25 cellular contexts compared by ENCODE assay signal in genomic region chr4:54541426-54542118, GRCh38.
DNase-seq lines count a peak whose midpoint lies in the region; ATAC-seq and TF ChIP-seq lines count a peak whose summit lies in the region.
"Had no signal": no experiment of that assay in that cellular context is flagged by ENCODE, and none has a peak within 500 bp of the region (broad histone marks: within the 10 kb centered on the region; RNA-seq: fewer than 3 reads in every experiment).

No MANE protein-coding gene starts in this region.

- no peak for TF ChIP-seq EP300 in gastroesophageal sphincter (IDR thresholded peaks at IDR 0.05)

- dilution Hi-C loops in IMR-90 (cut with HindIII; ENCODE audit: low sequenced_read_pairs, unreplicated experiment): no loop called here

- no peak overlapping the region; the same call in 1 of the 2 replicates for H3K9ac ChIP-seq in IMR-90 (ENCODE audit: low read depth, low read length)

- 40% methylated on average over 2 of the region's 10 CpGs; no CpG with 5 or more reads in 1 of the 2 experiments for WGBS in IMR-90 (ENCODE audit: extremely low coverage in 2 of 2, insufficient read length in 1 of 2), 2 experiments
- 49 to 53% methylated on average over 4 to 5 of the region's 10 CpGs for WGBS in mesodermal cell (ENCODE audit: insufficient coverage in 2 of 2), 2 experiments
- WGBS in gastroesophageal sphincter (ENCODE audit: low coverage in 1 of 2), 2 donors: 70 to 86% methylated on average over 4 to 9 of the region's 10 CpGs

- peak overlapping the region; percentile 26 for H3K4me2 ChIP-seq in IMR-90 (ENCODE audit: low read depth, low read length)
- H3K4me2 ChIP-seq: A549 had no signal

- no peak overlapping the region for H4K5ac ChIP-seq in IMR-90 (ENCODE audit: low read depth, low read length)

- peak overlapping the region; percentile 50 for H3K23ac ChIP-seq in IMR-90 (ENCODE audit: low read depth, low read length)

- peak overlapping the region; percentile 83 for H2BK120ac ChIP-seq in IMR-90 (ENCODE audit: low read depth, low read length)

- H3K27ac ChIP-seq in IMR-90 (ENCODE audit: insufficient read depth, low read length): peak overlapping the region; percentile 59; the same call in 1 of the 2 replicates
- H3K27ac ChIP-seq in mesodermal cell (ENCODE audit: low read depth, low read length, severe bottlenecking): peak overlapping the region; percentile 65
- H3K27ac ChIP-seq in gastroesophageal sphincter: no peak overlapping the region
- H3K27ac ChIP-seq: A549, neutrophil, WERI-Rb-1 had no signal

- H2BK15ac ChIP-seq in IMR-90 (ENCODE audit: low read depth, low read length): peak overlapping the region; percentile 15; the same call in 2 of the 3 replicates

- peak overlapping the region; percentile 52 for H2BK5ac ChIP-seq in IMR-90 (ENCODE audit: low read depth, low read length, poor library complexity, severe bottlenecking)

- H3K79me1 ChIP-seq in IMR-90 (ENCODE audit: low read depth in 1 of 2, low read length in 2 of 2): no peaks in the 10 kb centered on the region

- ATAC-seq in IMR-90 (ENCODE audit: low read depth): peak; percentile 20
- no peak for ATAC-seq in HG03045 (IDR thresholded peaks at IDR 0.05; ENCODE audit: unreplicated experiment)
- no peak for ATAC-seq in gastroesophageal sphincter
- ATAC-seq: A549; effector memory CD8-positive, alpha-beta T cell; GM12878; left ventricle myocardium superior; PC-3 had no signal

- peak overlapping the region in 1 of 2 experiments; percentile 72; a peak in 3 of 4 replicates for H4K8ac ChIP-seq in IMR-90 (ENCODE audit: low read depth in 2 of 2, low read length in 2 of 2)

- H3K9me3 ChIP-seq in IMR-90 (ENCODE audit: control insufficient read depth, insufficient read depth, low read length) (no peaks in the 10 kb centered on the region), mesodermal cell (ENCODE audit: control insufficient read depth, low read length) (no peaks in the 10 kb centered on the region), gastroesophageal sphincter (no peaks in the 10 kb centered on the region)
- H3K9me3 ChIP-seq: A549, neutrophil had no signal

- peak overlapping the region; percentile 24; the same call in 1 of the 2 replicates for H3K56ac ChIP-seq in IMR-90 (ENCODE audit: extremely low read depth, insufficient read depth, low read length)

- H3K14ac ChIP-seq in IMR-90 (replicated peaks; ENCODE audit: low read depth, low read length): peak overlapping the region; percentile 54

- peak overlapping the region; percentile 46 for H2AFZ ChIP-seq in IMR-90 (replicated peaks; ENCODE audit: low read length, poor library complexity)

- H3K9me1 ChIP-seq in IMR-90 (ENCODE audit: insufficient read depth, low read length): peaks cover 6% of the 10 kb centered on the region

- no TSS peak for BruUV-seq in IMR-90 (replicated peaks; lab: Mats Ljungman, UMichigan)

- POLR2A ChIA-PET in AG04449 (lab: Yijun Ruan, JAX) (interaction anchor here (0.8 to 2.9 kb wide), 3 partner anchors 27 to 119 kb away, joined by 4 to 12 read pairs (median 4); no protein-coding TSS in a partner anchor), IMR-90 (lab: Charles Lee; ENCODE audit: unreplicated experiment) (no interaction called here)

- H2AK5ac ChIP-seq in IMR-90 (ENCODE audit: low read depth, low read length): peak overlapping the region; percentile 83; the same call in 1 of the 2 replicates

- H3K36me3 ChIP-seq in IMR-90 (ENCODE audit: control insufficient read depth, insufficient read depth, low read length) (no peaks in the 10 kb centered on the region), mesodermal cell (ENCODE audit: control insufficient read depth, insufficient read depth, low read length) (no peaks in the 10 kb centered on the region), gastroesophageal sphincter (no peaks in the 10 kb centered on the region)
- H3K36me3 ChIP-seq: neutrophil, WERI-Rb-1 had no signal

- intact Hi-C loops in IMR-90 (cut with micrococcal nuclease): loop anchor here (2.0 kb wide), 1 partner anchor 117 kb away; no protein-coding TSS in a partner anchor

- TF ChIP-seq RAD21 in IMR-90 (IDR thresholded peaks at IDR 0.05; ENCODE audit: low read length): no peak

- H2AK9ac ChIP-seq in IMR-90 (replicated peaks; ENCODE audit: low read depth, low read length, poor library complexity): no peak overlapping the region

- peak overlapping the region; percentile 5; the same call in 1 of the 2 replicates for H3K18ac ChIP-seq in IMR-90 (ENCODE audit: low read depth, low read length)

- DNase-seq in AG04449 (ENCODE audit: low read depth, low spot score): peak; percentile 69
- peak; percentile 54 for DNase-seq in IMR-90
- peak; percentile 47 for DNase-seq in choroid plexus epithelial cell (ENCODE audit: low read depth)
- no peak for DNase-seq in NCI-H2029 treated with DMSO at 0.1 percent for 48 hours (lab: John Stamatoyannopoulos, UW)
- no peak for DNase-seq in NCI-H446 (lab: John Stamatoyannopoulos, UW)
- DNase-seq: activated CD4-positive, alpha-beta T cell treated with anti-CD3 and anti-CD28 coated beads, Interleukin-2, amount 50 U/mL, for 4 hours; activated CD8-positive, alpha-beta memory T cell treated with anti-CD3 and anti-CD28 coated beads, Interleukin-2, amount 50 U/mL, for 48 hours; activated gamma-delta T cell; anterior cingulate cortex; DMS 273 treated with DMSO at 0.1 percent for 48 hours; effector memory CD8-positive, alpha-beta T cell; immature natural killer cell; KG1; left ventricle myocardium superior; NCI-H82; PC-3; SHP77 treated with DMSO at 0.1 percent for 48 hours; T-helper 2 cell; WERI-Rb-1 had no signal

- H3K4me1 ChIP-seq in IMR-90 (ENCODE audit: control insufficient read depth, insufficient read depth, low read length) (peaks cover 23% of the 10 kb centered on the region), mesodermal cell (ENCODE audit: control insufficient read depth, insufficient read depth, low read length, poor library complexity, severe bottlenecking) (peaks cover 24% of the 10 kb centered on the region), gastroesophageal sphincter (peaks cover 0 to 10% (median 3%) of the 10 kb centered on the region in 3 donors)
- H3K4me1 ChIP-seq: A549 had no signal

- H2BK20ac ChIP-seq in IMR-90 (ENCODE audit: low read depth, low read length): peak overlapping the region; percentile 58

- no peak for TF ChIP-seq CTCF in AG04449 (IDR thresholded peaks at IDR 0.05; ENCODE audit: insufficient read depth, low read length, missing control alignments)
- no peak for TF ChIP-seq CTCF in IMR-90 (conservative IDR thresholded peaks at IDR 0.05; ENCODE audit: low read depth, low read length)
- TF ChIP-seq CTCF in choroid plexus epithelial cell (conservative IDR thresholded peaks at IDR 0.05; ENCODE audit: low read depth, low read length): no peak
- no peak for TF ChIP-seq CTCF in gastroesophageal sphincter (IDR thresholded peaks at IDR 0.05)

- CTCF ChIA-PET in AG04449 (lab: Yijun Ruan, JAX) (no interaction called here), IMR-90 (lab: Yijun Ruan, JAX) (interaction anchor here (0.7 kb wide), 1 partner anchor 116 kb away, joined by 3 read pairs; the partner anchor contains the start of gene KIT)

- TF ChIP-seq POLR2A in IMR-90 (IDR thresholded peaks at IDR 0.05; ENCODE audit: low read depth, low read length) (no peak), gastroesophageal sphincter (IDR thresholded peaks at IDR 0.05) (no peak)

- no peaks in the 10 kb centered on the region for H4K20me1 ChIP-seq in IMR-90 (ENCODE audit: insufficient read depth, low read length)

- H4K91ac ChIP-seq in IMR-90 (ENCODE audit: insufficient read depth, low read depth, low read length): peak overlapping the region; percentile 45

- no peaks in the 10 kb centered on the region for H3K27me3 ChIP-seq in IMR-90 (ENCODE audit: control insufficient read depth, insufficient read depth, low read length)
- no peaks in the 10 kb centered on the region for H3K27me3 ChIP-seq in gastroesophageal sphincter

- H3K4ac ChIP-seq in IMR-90 (ENCODE audit: low read depth, low read length): peak overlapping the region; percentile 72

- H3K4me3 ChIP-seq in AG04449 (ENCODE audit: low read depth, low read length): no peak overlapping the region
- no peak overlapping the region for H3K4me3 ChIP-seq in IMR-90 (ENCODE audit: insufficient read depth, low read depth, low read length)
- H3K4me3 ChIP-seq in choroid plexus epithelial cell (ENCODE audit: low read depth, low read length): no peak overlapping the region
- H3K4me3 ChIP-seq in mesodermal cell (ENCODE audit: extremely low read depth, insufficient read depth, low read length, poor library complexity, severe bottlenecking): no peak overlapping the region
- no peak overlapping the region for H3K4me3 ChIP-seq in gastroesophageal sphincter
- H3K4me3 ChIP-seq: A549, GM12878 had no signal

- in situ Hi-C loops in IMR-90 (cut with MboI; ENCODE audit: low sequenced_read_pairs): no loop called here

TF ChIP-seq in IMR-90, 13 proteins besides CTCF, POLR2A, EP300 and RAD21:
- TF ChIP-seq NFE2L2 (IDR thresholded peaks at IDR 0.05; ENCODE audit: low read depth, low read length): no peak
- TF ChIP-seq USF2 (IDR thresholded peaks at IDR 0.05; ENCODE audit: low read depth, low read length): no peak
- 0 out of 2 replicates have a peak, but pooled peaks have one; percentile 42 for TF ChIP-seq BHLHE40 (IDR thresholded peaks at IDR 0.05; ENCODE audit: low read depth, low read length)
- no peak for TF ChIP-seq CEBPB (IDR thresholded peaks at IDR 0.05; ENCODE audit: low read depth, low read length)

Comparison
In these comparisons a context has a peak if more than half of its experiments do, and no peak if none do; other contexts are left out.
1. DNase-seq: peak in AG04449 (single experiment), IMR-90 (single experiment) and choroid plexus epithelial cell (single experiment); none in NCI-H2029 treated with DMSO at 0.1 percent for 48 hours (single experiment) and NCI-H446 (0 of 2).
2. H3K27ac ChIP-seq: peak in IMR-90 (single experiment) and mesodermal cell (single experiment); none in gastroesophageal sphincter (0 of 4).